In the genomic region with DNA sequence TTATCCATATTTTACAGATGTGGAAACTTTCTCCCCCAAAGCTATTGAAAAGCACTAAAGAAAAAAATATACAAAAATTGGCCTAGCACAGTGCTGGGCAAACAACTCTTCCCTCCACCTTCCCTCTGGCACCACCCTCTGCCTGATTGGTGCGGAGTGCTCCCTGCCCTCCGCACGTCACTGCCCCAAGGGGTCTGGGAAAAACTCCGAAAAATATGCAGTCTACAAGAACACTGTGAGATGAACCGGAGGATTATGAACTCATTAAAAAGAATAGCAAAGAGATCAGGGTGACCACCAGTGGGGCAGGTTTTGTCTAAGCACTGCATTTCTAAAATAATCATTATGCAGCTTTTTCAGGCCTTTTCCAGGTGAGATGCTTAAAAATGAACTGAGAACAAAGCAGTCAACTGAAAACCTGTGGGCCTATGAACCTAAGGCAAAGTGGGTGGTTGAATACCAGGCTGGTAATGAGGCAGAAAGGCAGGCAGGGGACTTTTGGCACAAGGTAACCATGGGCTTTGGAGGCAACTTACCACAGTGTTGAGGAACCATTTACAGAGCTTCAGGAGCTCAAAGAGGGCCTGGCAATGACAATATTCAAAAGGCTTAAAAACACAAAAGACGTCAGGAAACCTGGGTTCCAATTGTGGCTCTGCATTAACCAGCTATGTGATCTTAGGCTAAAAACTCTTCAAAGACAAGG, we compare ENCODE assay signal across 1 cellular context.
TF ChIP-seq lines count a peak whose summit lies in the region.

No MANE protein-coding gene starts in this region.

TF ChIP-seq in WTC11, 78 proteins besides CTCF, POLR2A, EP300 and RAD21 (continued from another document):
- TF ChIP-seq, protein P1, sequence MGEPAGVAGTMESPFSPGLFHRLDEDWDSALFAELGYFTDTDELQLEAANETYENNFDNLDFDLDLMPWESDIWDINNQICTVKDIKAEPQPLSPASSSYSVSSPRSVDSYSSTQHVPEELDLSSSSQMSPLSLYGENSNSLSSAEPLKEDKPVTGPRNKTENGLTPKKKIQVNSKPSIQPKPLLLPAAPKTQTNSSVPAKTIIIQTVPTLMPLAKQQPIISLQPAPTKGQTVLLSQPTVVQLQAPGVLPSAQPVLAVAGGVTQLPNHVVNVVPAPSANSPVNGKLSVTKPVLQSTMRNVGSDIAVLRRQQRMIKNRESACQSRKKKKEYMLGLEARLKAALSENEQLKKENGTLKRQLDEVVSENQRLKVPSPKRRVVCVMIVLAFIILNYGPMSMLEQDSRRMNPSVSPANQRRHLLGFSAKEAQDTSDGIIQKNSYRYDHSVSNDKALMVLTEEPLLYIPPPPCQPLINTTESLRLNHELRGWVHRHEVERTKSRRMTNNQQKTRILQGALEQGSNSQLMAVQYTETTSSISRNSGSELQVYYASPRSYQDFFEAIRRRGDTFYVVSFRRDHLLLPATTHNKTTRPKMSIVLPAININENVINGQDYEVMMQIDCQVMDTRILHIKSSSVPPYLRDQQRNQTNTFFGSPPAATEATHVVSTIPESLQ (CRISPR knock-in tag; IDR thresholded peaks at IDR 0.05): no peak
- TF ChIP-seq, protein P2, sequence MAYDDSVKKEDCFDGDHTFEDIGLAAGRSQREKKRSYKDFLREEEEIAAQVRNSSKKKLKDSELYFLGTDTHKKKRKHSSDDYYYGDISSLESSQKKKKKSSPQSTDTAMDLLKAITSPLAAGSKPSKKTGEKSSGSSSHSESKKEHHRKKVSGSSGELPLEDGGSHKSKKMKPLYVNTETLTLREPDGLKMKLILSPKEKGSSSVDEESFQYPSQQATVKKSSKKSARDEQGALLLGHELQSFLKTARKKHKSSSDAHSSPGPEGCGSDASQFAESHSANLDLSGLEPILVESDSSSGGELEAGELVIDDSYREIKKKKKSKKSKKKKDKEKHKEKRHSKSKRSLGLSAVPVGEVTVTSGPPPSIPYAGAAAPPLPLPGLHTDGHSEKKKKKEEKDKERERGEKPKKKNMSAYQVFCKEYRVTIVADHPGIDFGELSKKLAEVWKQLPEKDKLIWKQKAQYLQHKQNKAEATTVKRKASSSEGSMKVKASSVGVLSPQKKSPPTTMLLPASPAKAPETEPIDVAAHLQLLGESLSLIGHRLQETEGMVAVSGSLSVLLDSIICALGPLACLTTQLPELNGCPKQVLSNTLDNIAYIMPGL (CRISPR knock-in tag; IDR thresholded peaks at IDR 0.05): no peak
- TF ChIP-seq ZNF423 (CRISPR knock-in tag; IDR thresholded peaks at IDR 0.05) (no peak), MYBL2 (CRISPR knock-in tag; IDR thresholded peaks at IDR 0.05) (no peak), JAZF1 (CRISPR knock-in tag; IDR thresholded peaks at IDR 0.05) (no peak), TEAD1 (CRISPR knock-in tag; IDR thresholded peaks at IDR 0.05) (no peak), ZNF263 (CRISPR knock-in tag; IDR thresholded peaks at IDR 0.05; ENCODE audit: low read depth) (no peak)
- TF ChIP-seq, protein P3, sequence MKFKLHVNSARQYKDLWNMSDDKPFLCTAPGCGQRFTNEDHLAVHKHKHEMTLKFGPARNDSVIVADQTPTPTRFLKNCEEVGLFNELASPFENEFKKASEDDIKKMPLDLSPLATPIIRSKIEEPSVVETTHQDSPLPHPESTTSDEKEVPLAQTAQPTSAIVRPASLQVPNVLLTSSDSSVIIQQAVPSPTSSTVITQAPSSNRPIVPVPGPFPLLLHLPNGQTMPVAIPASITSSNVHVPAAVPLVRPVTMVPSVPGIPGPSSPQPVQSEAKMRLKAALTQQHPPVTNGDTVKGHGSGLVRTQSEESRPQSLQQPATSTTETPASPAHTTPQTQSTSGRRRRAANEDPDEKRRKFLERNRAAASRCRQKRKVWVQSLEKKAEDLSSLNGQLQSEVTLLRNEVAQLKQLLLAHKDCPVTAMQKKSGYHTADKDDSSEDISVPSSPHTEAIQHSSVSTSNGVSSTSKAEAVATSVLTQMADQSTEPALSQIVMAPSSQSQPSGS (CRISPR knock-in tag; IDR thresholded peaks at IDR 0.05; ENCODE audit: borderline replicate concordance, low read depth): no peak
- TF ChIP-seq, protein P4, sequence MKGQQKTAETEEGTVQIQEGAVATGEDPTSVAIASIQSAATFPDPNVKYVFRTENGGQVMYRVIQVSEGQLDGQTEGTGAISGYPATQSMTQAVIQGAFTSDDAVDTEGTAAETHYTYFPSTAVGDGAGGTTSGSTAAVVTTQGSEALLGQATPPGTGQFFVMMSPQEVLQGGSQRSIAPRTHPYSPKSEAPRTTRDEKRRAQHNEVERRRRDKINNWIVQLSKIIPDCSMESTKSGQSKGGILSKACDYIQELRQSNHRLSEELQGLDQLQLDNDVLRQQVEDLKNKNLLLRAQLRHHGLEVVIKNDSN (CRISPR knock-in tag; IDR thresholded peaks at IDR 0.05): no peak
- TF ChIP-seq, protein P5, sequence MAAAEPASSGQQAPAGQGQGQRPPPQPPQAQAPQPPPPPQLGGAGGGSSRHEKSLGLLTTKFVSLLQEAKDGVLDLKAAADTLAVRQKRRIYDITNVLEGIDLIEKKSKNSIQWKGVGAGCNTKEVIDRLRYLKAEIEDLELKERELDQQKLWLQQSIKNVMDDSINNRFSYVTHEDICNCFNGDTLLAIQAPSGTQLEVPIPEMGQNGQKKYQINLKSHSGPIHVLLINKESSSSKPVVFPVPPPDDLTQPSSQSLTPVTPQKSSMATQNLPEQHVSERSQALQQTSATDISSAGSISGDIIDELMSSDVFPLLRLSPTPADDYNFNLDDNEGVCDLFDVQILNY (CRISPR knock-in tag; IDR thresholded peaks at IDR 0.05): no peak
- TF ChIP-seq, protein P6, sequence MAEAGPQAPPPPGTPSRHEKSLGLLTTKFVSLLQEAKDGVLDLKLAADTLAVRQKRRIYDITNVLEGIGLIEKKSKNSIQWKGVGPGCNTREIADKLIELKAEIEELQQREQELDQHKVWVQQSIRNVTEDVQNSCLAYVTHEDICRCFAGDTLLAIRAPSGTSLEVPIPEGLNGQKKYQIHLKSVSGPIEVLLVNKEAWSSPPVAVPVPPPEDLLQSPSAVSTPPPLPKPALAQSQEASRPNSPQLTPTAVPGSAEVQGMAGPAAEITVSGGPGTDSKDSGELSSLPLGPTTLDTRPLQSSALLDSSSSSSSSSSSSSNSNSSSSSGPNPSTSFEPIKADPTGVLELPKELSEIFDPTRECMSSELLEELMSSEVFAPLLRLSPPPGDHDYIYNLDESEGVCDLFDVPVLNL (CRISPR knock-in tag; IDR thresholded peaks at IDR 0.05; ENCODE audit: borderline replicate concordance, low read depth): no peak
- TF ChIP-seq, protein P7, sequence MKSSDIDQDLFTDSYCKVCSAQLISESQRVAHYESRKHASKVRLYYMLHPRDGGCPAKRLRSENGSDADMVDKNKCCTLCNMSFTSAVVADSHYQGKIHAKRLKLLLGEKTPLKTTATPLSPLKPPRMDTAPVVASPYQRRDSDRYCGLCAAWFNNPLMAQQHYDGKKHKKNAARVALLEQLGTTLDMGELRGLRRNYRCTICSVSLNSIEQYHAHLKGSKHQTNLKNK (CRISPR knock-in tag; IDR thresholded peaks at IDR 0.05): no peak
